In the genomic region with DNA sequence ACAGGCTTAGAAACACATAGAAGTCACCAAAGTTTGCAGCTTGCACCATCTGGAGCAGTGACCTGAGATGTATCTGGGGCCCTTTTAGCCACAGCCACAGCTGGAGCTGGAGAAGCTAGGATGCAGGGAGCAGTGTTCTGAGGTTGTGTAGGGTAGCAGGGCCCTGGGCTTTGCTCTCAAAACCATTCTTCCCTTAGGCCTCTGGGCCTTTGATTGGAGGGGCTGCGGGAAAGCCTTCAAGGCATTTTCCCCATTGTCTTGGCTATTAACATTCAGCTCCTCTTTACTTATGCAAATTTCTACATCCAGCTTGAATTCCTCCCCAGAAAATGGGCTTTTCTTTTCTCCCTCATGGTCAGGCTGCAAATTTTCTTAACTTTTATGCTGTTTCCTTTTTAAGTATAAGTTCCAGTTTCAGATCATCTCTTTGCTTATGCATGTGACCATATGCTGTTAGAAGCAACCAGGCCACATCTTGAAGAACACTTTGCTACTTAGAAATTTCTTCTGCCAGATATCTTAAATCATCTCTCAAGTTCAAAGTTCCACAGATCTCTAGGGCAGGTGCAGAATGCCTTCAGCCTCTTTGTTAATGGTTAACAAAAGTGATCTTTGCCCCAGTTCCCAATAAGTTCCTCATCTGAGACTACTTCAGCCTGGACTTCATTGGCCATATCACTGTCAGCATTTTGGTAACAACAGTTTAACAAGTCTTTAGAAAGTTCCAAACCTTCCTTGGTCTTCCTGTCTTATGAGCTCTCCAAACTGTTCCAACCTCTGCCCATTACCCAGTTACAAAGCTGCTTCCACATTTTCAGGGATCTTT, we compare ENCODE assay signal across 17 cellular contexts. TPM values are rescaled to one million over a fixed set of nuclear protein-coding genes. Genes with fewer than 3 reads are reported as not detected.
DNase-seq lines count a peak whose midpoint lies in the region; FAIRE-seq and TF ChIP-seq lines count a peak whose summit lies in the region.
"Had no signal": no experiment of that assay in that cellular context is flagged by ENCODE, and none has a peak within 500 bp of the region (broad histone marks: within the 10 kb centered on the region; RNA-seq: fewer than 3 reads in every experiment).

No MANE protein-coding gene starts in this region.

- H3K9me3 ChIP-seq in OCI-LY3 (ENCODE audit: insufficient read depth, low read length) (peaks cover 22% of the 10 kb centered on the region), kidney (ENCODE audit: control insufficient read depth in 1 of 2, low read length in 2 of 2) (peaks cover 13 to 32% of the 10 kb centered on the region in 2 donors), small intestine (ENCODE audit: control insufficient read depth, low read depth) (peaks cover 4% of the 10 kb centered on the region)

- peaks cover 29% of the 10 kb centered on the region for H3K9me3 Mint-ChIP-seq in activated T-helper 2 cell treated with anti-CD3 and anti-CD28 coated beads, Interferon-gamma antibody, Interleukin-2, Interleukin-4, amounts not matched to agents 10 μg/mL and 5 μg/mL and 100 μg/mL, durations not matched to agents 14 hours and 24 hours and 36 hours

- peak overlapping the region; percentile 8; the same call in 1 of the 2 replicates for H3K4me2 ChIP-seq in OCI-LY3 (ENCODE audit: low read length)

- no peaks in the 10 kb centered on the region for H3K27me3 ChIP-seq in OCI-LY3 (ENCODE audit: low read depth, low read length)
- H3K27me3 ChIP-seq in small intestine (ENCODE audit: control insufficient read depth in 2 of 2, insufficient read depth in 2 of 2, low read length in 2 of 2), result no peaks in the 10 kb centered on the region
- H3K27me3 ChIP-seq: Peyer's patch had no signal

- H3K27me3 Mint-ChIP-seq in activated T-helper 2 cell treated with anti-CD3 and anti-CD28 coated beads, Interferon-gamma antibody, Interleukin-2, Interleukin-4, amounts not matched to agents 10 μg/mL and 5 μg/mL and 100 μg/mL, durations not matched to agents 14 hours and 24 hours and 36 hours (ENCODE audit: low read depth), result no peaks in the 10 kb centered on the region
- H3K27me3 Mint-ChIP-seq: CD4-positive, CD25-positive, alpha-beta regulatory T cell had no signal

- peaks cover 16% of the 10 kb centered on the region for H3K4me1 ChIP-seq in OCI-LY3 (ENCODE audit: low read length)
- peaks cover 0 to 5% of the 10 kb centered on the region in 2 donors for H3K4me1 ChIP-seq in kidney (ENCODE audit: control insufficient read depth in 1 of 2, insufficient read depth in 1 of 2, low read depth in 1 of 2, low read length in 2 of 2)
- H3K4me1 ChIP-seq in small intestine (ENCODE audit: control insufficient read depth in 2 of 2, insufficient read depth in 1 of 2, low read depth in 1 of 2, low read length in 1 of 2), result no peaks in the 10 kb centered on the region
- H3K4me1 ChIP-seq: Caco-2, Peyer's patch had no signal

- H3K4me3 ChIP-seq in OCI-LY3 (ENCODE audit: low read length) (no peak overlapping the region), kidney (ENCODE audit: low read length in 2 of 2) (no peak overlapping the region), small intestine (ENCODE audit: low read depth in 1 of 2, low read length in 2 of 2) (no peak overlapping the region)
- H3K4me3 ChIP-seq: GM23248, Peyer's patch, SK-N-MC had no signal

- H3K36me3 ChIP-seq in OCI-LY3 (replicated peaks; ENCODE audit: low read depth, low read length) (peaks cover 20% of the 10 kb centered on the region), kidney (ENCODE audit: control insufficient read depth in 1 of 2, insufficient read depth in 2 of 2, low read length in 2 of 2) (no peaks in the 10 kb centered on the region), small intestine (ENCODE audit: control insufficient read depth in 2 of 2, insufficient read depth in 2 of 2, low read length in 2 of 2) (no peaks in the 10 kb centered on the region)
- H3K36me3 ChIP-seq: Peyer's patch had no signal

- TF ChIP-seq CTCF in OCI-LY3 (IDR thresholded peaks at IDR 0.05; ENCODE audit: low read depth, low read length) (no peak), kidney (IDR thresholded peaks at IDR 0.05; ENCODE audit: borderline replicate concordance, extremely low read depth, insufficient read depth) (no peak)

- no peak overlapping the region for H3K9ac ChIP-seq in OCI-LY3 (ENCODE audit: low read length)
- no peak overlapping the region for H3K9ac ChIP-seq in kidney (ENCODE audit: low read length in 2 of 2)
- H3K9ac ChIP-seq: GM23248 had no signal

- DNase-seq in ELF-1 (ENCODE audit: low read depth, low spot score) (peak; percentile 58), kidney (no peak), small intestine (peak; percentile 89), DMS153 (lab: John Stamatoyannopoulos, UW) (no peak), iPS-NIHi11 (ENCODE audit: low spot score) (no peak)
- DNase-seq in activated T-helper 2 cell treated with anti-CD3 and anti-CD28 coated beads, Interferon-gamma antibody, Interleukin-2, Interleukin-4, amounts not matched to agents 10 μg/mL and 5 μg/mL and 100 μg/mL, durations not matched to agents 14 hours and 24 hours and 36 hours (ENCODE audit: low spot score), result no peak
- DNase-seq: Caco-2; CD4-positive, CD25-positive, alpha-beta regulatory T cell; GM23248; NCI-H1048; NCI-H1436 treated with DMSO at 0.1 percent for 48 hours; NCI-H2029 treated with DMSO at 0.1 percent for 48 hours; NCI-H2171 treated with DMSO at 0.1 percent for 48 hours; NCI-H748 treated with DMSO at 0.1 percent for 48 hours; Peyer's patch had no signal

- intact Hi-C loops in kidney (cut with DNase I), result no loop called here
- intact Hi-C loops in activated T-helper 2 cell treated with anti-CD3 and anti-CD28 coated beads, Interferon-gamma antibody, Interleukin-2, Interleukin-4, amounts not matched to agents 10 μg/mL and 5 μg/mL and 100 μg/mL, durations not matched to agents 14 hours and 24 hours and 36 hours (cut with micrococcal nuclease), result no loop called here

- H4K20me1 ChIP-seq in OCI-LY3 (ENCODE audit: insufficient read depth, low read length), result no peaks in the 10 kb centered on the region

- FAIRE-seq in kidney (lab: Jason Lieb, UNC) (peak; percentile 21), small intestine (lab: Jason Lieb, UNC) (no peak)

- WGBS in small intestine, 3 donors, result 94 to 100% (median 94%) methylated on average over 1 of the region's 1 CpG

- H2AFZ ChIP-seq in OCI-LY3 (ENCODE audit: low read depth, low read length), result no peak overlapping the region
- H2AFZ ChIP-seq: GM23248 had no signal

- H3K27ac ChIP-seq in OCI-LY3 (ENCODE audit: low read length) (peak overlapping the region; percentile 62), kidney (ENCODE audit: low read depth in 2 of 2, low read length in 2 of 2) (peak overlapping the region in 1 of 2 donors; percentile 70), small intestine (ENCODE audit: low read depth in 1 of 2, low read length in 1 of 2) (no peak overlapping the region)
- H3K27ac ChIP-seq: GM23248, SK-N-MC had no signal

- no peaks in the 10 kb centered on the region for H3K4me1 Mint-ChIP-seq in activated T-helper 2 cell treated with anti-CD3 and anti-CD28 coated beads, Interferon-gamma antibody, Interleukin-2, Interleukin-4, amounts not matched to agents 10 μg/mL and 5 μg/mL and 100 μg/mL, durations not matched to agents 14 hours and 24 hours and 36 hours (ENCODE audit: low read depth)
- H3K4me1 Mint-ChIP-seq: CD4-positive, CD25-positive, alpha-beta regulatory T cell had no signal

- H3K79me2 ChIP-seq in OCI-LY3 (ENCODE audit: low read length), result no peaks in the 10 kb centered on the region

- H3K27ac Mint-ChIP-seq in activated T-helper 2 cell treated with anti-CD3 and anti-CD28 coated beads, Interferon-gamma antibody, Interleukin-2, Interleukin-4, amounts not matched to agents 10 μg/mL and 5 μg/mL and 100 μg/mL, durations not matched to agents 14 hours and 24 hours and 36 hours, result no peak overlapping the region
- H3K27ac Mint-ChIP-seq: CD4-positive, CD25-positive, alpha-beta regulatory T cell had no signal

- H3K4me3 Mint-ChIP-seq in activated T-helper 2 cell treated with anti-CD3 and anti-CD28 coated beads, Interferon-gamma antibody, Interleukin-2, Interleukin-4, amounts not matched to agents 10 μg/mL and 5 μg/mL and 100 μg/mL, durations not matched to agents 14 hours and 24 hours and 36 hours (ENCODE audit: low read depth), result no peak overlapping the region
- H3K4me3 Mint-ChIP-seq: CD4-positive, CD25-positive, alpha-beta regulatory T cell had no signal

- H3K36me3 Mint-ChIP-seq in activated T-helper 2 cell treated with anti-CD3 and anti-CD28 coated beads, Interferon-gamma antibody, Interleukin-2, Interleukin-4, amounts not matched to agents 10 μg/mL and 5 μg/mL and 100 μg/mL, durations not matched to agents 14 hours and 24 hours and 36 hours (ENCODE audit: low read depth), result no peaks in the 10 kb centered on the region

RNA-seq across cellular contexts. Expression of gene NBEA, which starts 48.5 kb away (rescaled TPM):
- 14.6 TPM for total RNA-seq in kidney
- polyA plus RNA-seq in kidney (ENCODE audit: insufficient read depth, low read depth, low replicate concordance) (4.7 TPM), small intestine (1 to 10 TPM; 1.1 to 2.5 (median 1.9) TPM)
- total RNA-seq in activated T-helper 2 cell treated with anti-CD3 and anti-CD28 coated beads, Interferon-gamma antibody, Interleukin-2, Interleukin-4, amounts not matched to agents 10 μg/mL and 5 μg/mL and 100 μg/mL, durations not matched to agents 14 hours and 24 hours and 36 hours, result 0.14 and 0.23 TPM in 2 replicates

Comparison
In these comparisons a context has a peak if more than half of its experiments do, and no peak if none do; other contexts are left out.
1. DNase-seq: peak in ELF-1 (single experiment) and small intestine (single experiment); none in kidney (single experiment), DMS153 (single experiment), iPS-NIHi11 (single experiment) and activated T-helper 2 cell treated with anti-CD3 and anti-CD28 coated beads, Interferon-gamma antibody, Interleukin-2, Interleukin-4, amounts not matched to agents 10 μg/mL and 5 μg/mL and 100 μg/mL, durations not matched to agents 14 hours and 24 hours and 36 hours (single experiment).
2. RNA of gene NBEA, which starts 48.5 kb away (total RNA-seq): 14.6 TPM in kidney (single experiment); 0.14 to 0.23 TPM in activated T-helper 2 cell treated with anti-CD3 and anti-CD28 coated beads, Interferon-gamma antibody, Interleukin-2, Interleukin-4, amounts not matched to agents 10 μg/mL and 5 μg/mL and 100 μg/mL, durations not matched to agents 14 hours and 24 hours and 36 hours; every median in the first group is over 10 times any median in the second.